8 cellular contexts compared by ENCODE assay signal in the genomic region with DNA sequence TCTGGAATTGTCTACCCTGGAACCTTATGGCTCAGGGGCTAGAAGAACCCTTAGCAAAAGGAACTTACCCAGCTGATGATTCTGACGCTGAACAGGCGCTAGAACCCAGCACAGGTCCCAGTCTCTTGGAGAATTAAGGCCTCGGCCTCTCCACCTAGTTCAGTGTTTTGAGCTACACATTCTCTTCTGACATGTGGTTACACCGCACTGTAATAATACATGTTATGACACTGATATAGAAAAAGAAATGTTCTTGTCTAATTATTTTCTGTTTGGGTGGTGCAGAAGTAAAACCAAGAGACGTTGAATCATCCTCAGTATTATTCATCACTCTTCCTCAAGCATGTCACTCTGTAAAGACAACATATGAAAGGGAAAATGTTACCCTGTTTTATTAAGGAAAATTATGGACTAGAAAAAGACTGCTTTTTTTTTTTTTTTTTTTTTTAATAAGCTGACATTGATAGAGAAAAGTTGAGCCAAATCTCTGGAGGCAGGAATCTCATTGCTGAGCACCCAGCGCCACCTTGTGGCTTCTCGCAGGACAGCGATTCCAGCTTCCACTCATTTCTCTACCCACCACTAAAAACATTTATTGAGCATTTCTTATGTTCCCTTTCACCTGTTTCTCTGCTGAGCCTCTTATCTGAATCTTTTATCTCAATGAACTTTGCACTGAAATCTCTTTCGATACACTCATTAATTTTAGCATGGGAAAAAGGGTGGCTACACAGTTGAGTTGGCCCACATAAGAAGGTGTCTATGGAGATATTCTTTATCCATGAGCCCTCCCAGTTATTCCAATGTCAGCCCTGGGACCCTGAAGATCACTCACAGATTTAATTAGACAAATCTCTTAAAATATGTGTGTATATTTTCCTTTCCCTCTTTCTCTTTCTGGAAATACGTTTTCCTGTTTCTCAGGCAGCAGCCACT. TPM values are rescaled to one million over a fixed set of nuclear protein-coding genes. Genes with fewer than 3 reads are reported as not detected.
DNase-seq lines count a peak whose midpoint lies in the region; ATAC-seq, FAIRE-seq and TF ChIP-seq lines count a peak whose summit lies in the region.

No MANE protein-coding gene starts in this region.

- H3K9ac ChIP-seq in astrocyte (ENCODE audit: low read length): no peak overlapping the region

- H3K4me3 Mint-ChIP-seq in astrocyte (ENCODE audit: unreplicated experiment): no peak overlapping the region
- no peak overlapping the region for H3K4me3 Mint-ChIP-seq in activated T-helper 2 cell treated with anti-CD3 and anti-CD28 coated beads, Interferon-gamma antibody, Interleukin-2, Interleukin-4, amounts not matched to agents 10 μg/mL and 5 μg/mL and 100 μg/mL, durations not matched to agents 14 hours and 24 hours and 36 hours (ENCODE audit: low read depth)

- H2AFZ ChIP-seq in astrocyte (ENCODE audit: low read depth, low read length): no peak overlapping the region

- no peaks in the 10 kb centered on the region for H4K20me1 ChIP-seq in astrocyte (ENCODE audit: insufficient read depth, low read length)

- H3K27me3 ChIP-seq in astrocyte (ENCODE audit: insufficient read depth, low read length): peaks cover 4% of the 10 kb centered on the region

- intact Hi-C loops in activated T-helper 2 cell treated with anti-CD3 and anti-CD28 coated beads, Interferon-gamma antibody, Interleukin-2, Interleukin-4, amounts not matched to agents 10 μg/mL and 5 μg/mL and 100 μg/mL, durations not matched to agents 14 hours and 24 hours and 36 hours (cut with micrococcal nuclease): loop anchor here (1.0 kb wide), 2 partner anchors 133 to 408 kb away; no protein-coding TSS in a partner anchor

- no peaks in the 10 kb centered on the region for H3K79me2 ChIP-seq in astrocyte (ENCODE audit: insufficient read depth, low read length)

- H3K27ac Mint-ChIP-seq in astrocyte (ENCODE audit: unreplicated experiment): no peak overlapping the region
- H3K27ac Mint-ChIP-seq in activated T-helper 2 cell treated with anti-CD3 and anti-CD28 coated beads, Interferon-gamma antibody, Interleukin-2, Interleukin-4, amounts not matched to agents 10 μg/mL and 5 μg/mL and 100 μg/mL, durations not matched to agents 14 hours and 24 hours and 36 hours: no peak overlapping the region

- peaks cover 2% of the 10 kb centered on the region for H3K9me3 Mint-ChIP-seq in astrocyte (ENCODE audit: unreplicated experiment)
- no peaks in the 10 kb centered on the region for H3K9me3 Mint-ChIP-seq in activated T-helper 2 cell treated with anti-CD3 and anti-CD28 coated beads, Interferon-gamma antibody, Interleukin-2, Interleukin-4, amounts not matched to agents 10 μg/mL and 5 μg/mL and 100 μg/mL, durations not matched to agents 14 hours and 24 hours and 36 hours

- TF ChIP-seq CTCF in RWPE1 (conservative IDR thresholded peaks at IDR 0.05; ENCODE audit: low read depth) (peak; percentile 83), astrocyte (IDR thresholded peaks at IDR 0.05; ENCODE audit: insufficient read depth, low read depth, low read length) (peak; percentile 90)

- ATAC-seq in GM19452 (IDR thresholded peaks at IDR 0.05; ENCODE audit: unreplicated experiment): peak; percentile 66

- peak; percentile 51 for DNase-seq in DMS53 (lab: John Stamatoyannopoulos, UW)
- DNase-seq in HT1080 (ENCODE audit: low read depth): peak; percentile 70
- DNase-seq in RWPE1 (ENCODE audit: low spot score): peak; percentile 48
- peak; percentile 19 for DNase-seq in astrocyte (ENCODE audit: low read depth)
- peak; percentile 58 for DNase-seq in iPS-NIHi11 (ENCODE audit: low spot score)
- peak; percentile 43 for DNase-seq in stimulated activated CD4-positive, alpha-beta T cell treated with anti-CD3 and anti-CD28 coated beads, Interleukin-12 subunit alpha, Interleukin-12 subunit beta, amount 100 ng/mL, for 4 hours
- no peak for DNase-seq in activated T-helper 2 cell treated with anti-CD3 and anti-CD28 coated beads, Interferon-gamma antibody, Interleukin-2, Interleukin-4, amounts not matched to agents 10 μg/mL and 5 μg/mL and 100 μg/mL, durations not matched to agents 14 hours and 24 hours and 36 hours (ENCODE audit: low spot score)

- no peaks in the 10 kb centered on the region for H3K36me3 ChIP-seq in astrocyte (ENCODE audit: insufficient read depth, low read length)

- peak overlapping the region; percentile 37 for H3K4me2 ChIP-seq in astrocyte (ENCODE audit: low read length)

- H3K36me3 Mint-ChIP-seq in astrocyte (ENCODE audit: low read depth, unreplicated experiment): no peaks in the 10 kb centered on the region
- H3K36me3 Mint-ChIP-seq in activated T-helper 2 cell treated with anti-CD3 and anti-CD28 coated beads, Interferon-gamma antibody, Interleukin-2, Interleukin-4, amounts not matched to agents 10 μg/mL and 5 μg/mL and 100 μg/mL, durations not matched to agents 14 hours and 24 hours and 36 hours (ENCODE audit: low read depth): no peaks in the 10 kb centered on the region

- peaks cover 6% of the 10 kb centered on the region for H3K27me3 Mint-ChIP-seq in astrocyte (ENCODE audit: low read depth, unreplicated experiment)
- H3K27me3 Mint-ChIP-seq in activated T-helper 2 cell treated with anti-CD3 and anti-CD28 coated beads, Interferon-gamma antibody, Interleukin-2, Interleukin-4, amounts not matched to agents 10 μg/mL and 5 μg/mL and 100 μg/mL, durations not matched to agents 14 hours and 24 hours and 36 hours (ENCODE audit: low read depth): peaks cover 18% of the 10 kb centered on the region

- POLR2A ChIA-PET in RWPE1 (lab: Yijun Ruan, JAX; ENCODE audit: low non-redundant PET): no interaction called here

- peaks cover 19% of the 10 kb centered on the region for H3K4me1 Mint-ChIP-seq in astrocyte (ENCODE audit: low read depth, unreplicated experiment)
- peaks cover 7% of the 10 kb centered on the region for H3K4me1 Mint-ChIP-seq in activated T-helper 2 cell treated with anti-CD3 and anti-CD28 coated beads, Interferon-gamma antibody, Interleukin-2, Interleukin-4, amounts not matched to agents 10 μg/mL and 5 μg/mL and 100 μg/mL, durations not matched to agents 14 hours and 24 hours and 36 hours (ENCODE audit: low read depth)

- H3K9me3 ChIP-seq in astrocyte (ENCODE audit: insufficient read depth, low read depth, low read length): no peaks in the 10 kb centered on the region

- no peak overlapping the region for H3K4me3 ChIP-seq in astrocyte (ENCODE audit: insufficient read depth, low read depth, low read length)

- H3K4me1 ChIP-seq in astrocyte (ENCODE audit: insufficient read depth, low read length): peaks cover 4% of the 10 kb centered on the region

- peak overlapping the region; percentile 60 for H3K27ac ChIP-seq in RWPE1
- H3K27ac ChIP-seq in astrocyte (ENCODE audit: low read depth, low read length): no peak overlapping the region

- FAIRE-seq in astrocyte (lab: Jason Lieb, UNC): peak; percentile 54

- CTCF ChIA-PET in RWPE1 (lab: Yijun Ruan, JAX): interaction anchor here (0.6 to 2.5 kb wide), 41 partner anchors 9 to 736 kb away, joined by 3 to 78 read pairs (median 5); no protein-coding TSS in a partner anchor

RNA-seq across cellular contexts. Expression of a gene that starts 12.6 kb away (rescaled TPM):
- total RNA-seq in HT1080 (2014; rRNA removed; shearing (Covaris generic)): not detected in 2 replicates
- not detected in 2 replicates for polyA plus RNA-seq in HT1080 (2015; cell fraction: cytosol; rRNA removed)
- polyA plus RNA-seq in HT1080 (2015; cell fraction: nucleus; rRNA removed): not detected in 2 replicates
- 0.07 TPM in 1 of 2 replicates, not detected in the other for total RNA-seq in astrocyte
- total RNA-seq in activated T-helper 2 cell treated with anti-CD3 and anti-CD28 coated beads, Interferon-gamma antibody, Interleukin-2, Interleukin-4, amounts not matched to agents 10 μg/mL and 5 μg/mL and 100 μg/mL, durations not matched to agents 14 hours and 24 hours and 36 hours: not detected in 2 replicates
